In genomic region chr1:167824163-167824794, GRCh38 we compare ENCODE assay signal across 1 cellular context.
TF ChIP-seq lines count a peak whose summit lies in the region.

No MANE protein-coding gene starts in this region.

TF ChIP-seq in IMR-90, 13 proteins besides CTCF, POLR2A, EP300 and RAD21:
- no peak for TF ChIP-seq BHLHE40 (IDR thresholded peaks at IDR 0.05; ENCODE audit: low read depth, low read length)
- TF ChIP-seq MAZ (IDR thresholded peaks at IDR 0.05; ENCODE audit: borderline replicate concordance, low read depth, low read length), result no peak
- TF ChIP-seq CHD1 (IDR thresholded peaks at IDR 0.05; ENCODE audit: low read depth, low read length), result no peak
- no peak for TF ChIP-seq NFE2L2 (IDR thresholded peaks at IDR 0.05; ENCODE audit: low read depth, low read length)
- no peak for TF ChIP-seq FOS (IDR thresholded peaks at IDR 0.05; ENCODE audit: low read depth, low read length)
- TF ChIP-seq ELK1 (IDR thresholded peaks at IDR 0.05; ENCODE audit: borderline replicate concordance, low read depth, low read length), result no peak
- TF ChIP-seq USF2 (IDR thresholded peaks at IDR 0.05; ENCODE audit: low read depth, low read length), result no peak
- no peak for TF ChIP-seq MAFK (IDR thresholded peaks at IDR 0.05; ENCODE audit: low read depth, low read length)
TF ChIP-seq in IMR-90: peak in this region for 0.
